In genomic region chr6:155234687-155235543, GRCh38 we compare ENCODE assay signal across 1 cellular context.
TF ChIP-seq lines count a peak whose summit lies in the region.

No MANE protein-coding gene starts in this region.

TF ChIP-seq in IMR-90, 13 proteins besides CTCF, POLR2A, EP300 and RAD21:
- TF ChIP-seq MXI1 (IDR thresholded peaks at IDR 0.05; ENCODE audit: borderline replicate concordance, low read depth, low read length) (no peak), MAZ (IDR thresholded peaks at IDR 0.05; ENCODE audit: borderline replicate concordance, low read depth, low read length) (peak; percentile 75; the same call in 1 of the 2 replicates), CEBPB (IDR thresholded peaks at IDR 0.05; ENCODE audit: low read depth, low read length) (no peak)
